14 cellular contexts compared by ENCODE assay signal in genomic region chr17:4598776-4599504, GRCh38. TPM values are rescaled to one million over a fixed set of nuclear protein-coding genes. Genes with fewer than 3 reads are reported as not detected.
A peak's percentile ranks its signal among the peaks of the same experiment; 100 is the strongest.
DNase-seq lines count a peak whose midpoint lies in the region; ATAC-seq and TF ChIP-seq lines count a peak whose summit lies in the region.
"Had no signal": no experiment of that assay in that cellular context is flagged by ENCODE, and none has a peak within 500 bp of the region (broad histone marks: within the 10 kb centered on the region; RNA-seq: fewer than 3 reads in every experiment).

No MANE protein-coding gene starts in this region.

- peak in 2 of 4 donors; percentile 33 to 48 for TF ChIP-seq EP300 in upper lobe of left lung (IDR thresholded peaks at IDR 0.05)

- 67 to 91% methylated on average over 2 to 17 of the region's 20 CpGs for WGBS in upper lobe of left lung, 2 donors

- H3K27me3 ChIP-seq in upper lobe of left lung: no peaks in the 10 kb centered on the region
- H3K27me3 ChIP-seq: adrenal gland, SJSA1 had no signal

- peaks cover 6 to 13% (median 8%) of the 10 kb centered on the region in 4 donors for H3K4me1 ChIP-seq in upper lobe of left lung
- H3K4me1 ChIP-seq: SJSA1 had no signal

- H3K9me3 ChIP-seq in upper lobe of left lung: no peaks in the 10 kb centered on the region
- H3K9me3 ChIP-seq: adrenal gland, SJSA1 had no signal

- peaks cover 28% of the 10 kb centered on the region for H3K4me1 Mint-ChIP-seq in glutamatergic neuron (ENCODE audit: low read depth, unreplicated experiment)
- peaks cover 74% of the 10 kb centered on the region for H3K4me1 Mint-ChIP-seq in nephron progenitor cell

- H3K36me3 Mint-ChIP-seq in glutamatergic neuron (ENCODE audit: unreplicated experiment) (no peaks in the 10 kb centered on the region), nephron progenitor cell (ENCODE audit: low read depth) (peaks cover 10% of the 10 kb centered on the region)
- H3K36me3 Mint-ChIP-seq: memory B cell had no signal

- ATAC-seq in upper lobe of left lung (ENCODE audit: low FRiP score in 2 of 2): peak; percentile 34 to 89

- H3K36me3 ChIP-seq in upper lobe of left lung: no peaks in the 10 kb centered on the region
- H3K36me3 ChIP-seq: adrenal gland, SJSA1 had no signal

- H3K9me3 Mint-ChIP-seq in glutamatergic neuron (ENCODE audit: unreplicated experiment) (peaks cover 4% of the 10 kb centered on the region), nephron progenitor cell (no peaks in the 10 kb centered on the region)
- H3K9me3 Mint-ChIP-seq: CD4-positive, alpha-beta T cell; memory B cell; stimulated activated naive CD8-positive, alpha-beta T cell treated with anti-CD3 and anti-CD28 coated beads, Interleukin-15, Interleukin-2, amounts not matched to agents 100 ng/mL and 50 ng/mL, for 24 hours had no signal

- TF ChIP-seq CTCF in glutamatergic neuron (IDR thresholded peaks at IDR 0.05; ENCODE audit: partially characterized antibody, unreplicated experiment): no peak
- TF ChIP-seq CTCF in nephron progenitor cell (IDR thresholded peaks at IDR 0.05): no peak
- TF ChIP-seq CTCF in upper lobe of left lung (IDR thresholded peaks at IDR 0.05): no peak

- H3K4me3 ChIP-seq in upper lobe of left lung: no peak overlapping the region
- H3K4me3 ChIP-seq: adrenal gland, SJSA1 had no signal

- DNase-seq in amniotic epithelial cell (ENCODE audit: low read depth) (peak; percentile 96), glutamatergic neuron (no peak), nephron progenitor cell (no peak), upper lobe of left lung (no peak), NCI-H2196 (lab: John Stamatoyannopoulos, UW; ENCODE audit: unreplicated experiment) (no peak), NCI-H774 (lab: John Stamatoyannopoulos, UW) (no peak)
- DNase-seq in activated CD4-positive, CD25-positive, alpha-beta regulatory T cell treated with anti-CD3 and anti-CD28 coated beads, Interleukin-2, amount 50 U/mL, for 72 hours: no peak
- DNase-seq: CD4-positive, alpha-beta T cell; GF-D8 had no signal

- TF ChIP-seq POLR2A in upper lobe of left lung (IDR thresholded peaks at IDR 0.05): no peak

- H3K4me3 Mint-ChIP-seq in glutamatergic neuron (ENCODE audit: unreplicated experiment) (peak overlapping the region; percentile 76), nephron progenitor cell (peak overlapping the region; percentile 62)
- H3K4me3 Mint-ChIP-seq: CD4-positive, alpha-beta T cell; memory B cell; stimulated activated naive CD8-positive, alpha-beta T cell treated with anti-CD3 and anti-CD28 coated beads, Interleukin-15, Interleukin-2, amounts not matched to agents 100 ng/mL and 50 ng/mL, for 24 hours had no signal

- H3K27ac Mint-ChIP-seq in glutamatergic neuron (ENCODE audit: unreplicated experiment): peak overlapping the region; percentile 98
- peak overlapping the region; percentile 24 for H3K27ac Mint-ChIP-seq in nephron progenitor cell
- H3K27ac Mint-ChIP-seq: CD4-positive, alpha-beta T cell; memory B cell; stimulated activated naive CD8-positive, alpha-beta T cell treated with anti-CD3 and anti-CD28 coated beads, Interleukin-15, Interleukin-2, amounts not matched to agents 100 ng/mL and 50 ng/mL, for 24 hours had no signal

- peak overlapping the region; percentile 70 to 80 (median 73) for H3K27ac ChIP-seq in upper lobe of left lung
- H3K27ac ChIP-seq: SJSA1 had no signal

- H3K27me3 Mint-ChIP-seq in glutamatergic neuron (ENCODE audit: unreplicated experiment) (peaks cover 9% of the 10 kb centered on the region), nephron progenitor cell (ENCODE audit: low read depth, poor library complexity) (peaks cover 7% of the 10 kb centered on the region)
- H3K27me3 Mint-ChIP-seq: stimulated activated naive CD8-positive, alpha-beta T cell treated with anti-CD3 and anti-CD28 coated beads, Interleukin-15, Interleukin-2, amounts not matched to agents 100 ng/mL and 50 ng/mL, for 24 hours had no signal

RNA-seq across cellular contexts. Expression of gene SMTNL2, which starts 14.6 kb away (rescaled TPM):
- total RNA-seq in glutamatergic neuron (ENCODE audit: unreplicated experiment) (22.0 TPM), upper lobe of left lung (1 to 10 TPM in 5 of 6 donors, under 1 TPM in 1; 0.49 to 7.3 (median 3.6) TPM)
- total RNA-seq: CD4-positive, alpha-beta T cell; pulmonary artery endothelial cell; SJSA1 had no signal

RNA-seq across cellular contexts. Expression of gene GGT6, which starts 38.6 kb away (rescaled TPM):
- total RNA-seq in glutamatergic neuron (ENCODE audit: unreplicated experiment) (not detected), upper lobe of left lung (10 to 100 TPM in 3 of 6 donors, 1 to 10 TPM in 3; 3.8 to 18.7 (median 9.7) TPM)
- total RNA-seq: CD4-positive, alpha-beta T cell; pulmonary artery endothelial cell; SJSA1 had no signal

RNA-seq across cellular contexts. Expression of gene ALOX15, which starts 42.5 kb away (rescaled TPM):
- not detected for total RNA-seq in glutamatergic neuron (ENCODE audit: unreplicated experiment)
- 10 to 100 TPM in 3 of 6 donors, 1 to 10 TPM in 3; 2.4 to 26.0 (median 10.0) TPM for total RNA-seq in upper lobe of left lung
- total RNA-seq: pulmonary artery endothelial cell, SJSA1 had no signal

RNA-seq across cellular contexts. Expression of gene MYBBP1A, which starts 43.8 kb away (rescaled TPM):
- total RNA-seq in glutamatergic neuron (ENCODE audit: unreplicated experiment) (44.8 TPM), upper lobe of left lung (100 to 1,000 TPM in 1 of 6 donors, 10 to 100 TPM in 5; 45.2 to 151 (median 57.3) TPM)
